8 cellular contexts compared by ENCODE assay signal in genomic region chr1:45569962-45570581, GRCh38. TPM values are rescaled to one million over a fixed set of nuclear protein-coding genes. Genes with fewer than 3 reads are reported as not detected.
DNase-seq lines count a peak whose midpoint lies in the region; ATAC-seq and TF ChIP-seq lines count a peak whose summit lies in the region.

No MANE protein-coding gene starts in this region.

- H3K79me2 ChIP-seq in OCI-LY1 (ENCODE audit: insufficient read depth, low read length): no peaks in the 10 kb centered on the region

- no peaks in the 10 kb centered on the region for H3F3A ChIP-seq in OCI-LY1 (ENCODE audit: insufficient read depth, low read length)

- no peaks in the 10 kb centered on the region for H3K36me3 Mint-ChIP-seq in natural killer cell
- H3K36me3 Mint-ChIP-seq in stimulated activated memory B cell treated with anti-CD40 and anti-IgM and Interleukin-4, amounts not matched to agents 10 μg/mL and 1 μg/mL and 100 μg/mL, for 72 hours: peaks cover 45% of the 10 kb centered on the region

- no peaks in the 10 kb centered on the region for H3K4me1 ChIP-seq in OCI-LY1 (ENCODE audit: insufficient read depth, low read length, severe bottlenecking)

- H2AFZ ChIP-seq in OCI-LY1 (ENCODE audit: low read length): no peak overlapping the region

- peak; percentile 87 for DNase-seq in HT-29 (ENCODE audit: low spot score)
- peak; percentile 55 for DNase-seq in activated T-cell treated with anti-CD3 and anti-CD28 coated beads for 1 hour (ENCODE audit: low read depth)
- peak; percentile 59 for DNase-seq in natural killer cell

- intact Hi-C loops in natural killer cell (cut with micrococcal nuclease): loop anchor here (1.0 kb wide), 3 partner anchors 58 to 556 kb away; no protein-coding TSS in a partner anchor

- peak; percentile 87 for ATAC-seq in esophagus mucosa
- peak; percentile 93 to 100 (median 97) for ATAC-seq in natural killer cell
- peak; percentile 90 for ATAC-seq in stimulated activated memory B cell treated with anti-CD40 and anti-IgM and Interleukin-4, amounts not matched to agents 10 μg/mL and 1 μg/mL and 100 μg/mL, for 72 hours
- ATAC-seq in GM21619 (IDR thresholded peaks at IDR 0.05; ENCODE audit: unreplicated experiment): no peak

- H3K9ac ChIP-seq in OCI-LY1 (ENCODE audit: low read length): no peak overlapping the region

- H3K27ac Mint-ChIP-seq in natural killer cell: peak overlapping the region in 1 of 2 donors; percentile 11
- peak overlapping the region; percentile 42 for H3K27ac Mint-ChIP-seq in stimulated activated memory B cell treated with anti-CD40 and anti-IgM and Interleukin-4, amounts not matched to agents 10 μg/mL and 1 μg/mL and 100 μg/mL, for 72 hours

- H3K9me3 ChIP-seq in OCI-LY1 (ENCODE audit: low read length): no peaks in the 10 kb centered on the region

- H4K20me1 ChIP-seq in OCI-LY1 (ENCODE audit: insufficient read depth, low read length): no peaks in the 10 kb centered on the region

- peaks cover 62% of the 10 kb centered on the region for H3K36me3 ChIP-seq in OCI-LY1 (ENCODE audit: insufficient read depth, low read length)

- no peaks in the 10 kb centered on the region for H3K9me3 Mint-ChIP-seq in natural killer cell
- no peaks in the 10 kb centered on the region for H3K9me3 Mint-ChIP-seq in stimulated activated memory B cell treated with anti-CD40 and anti-IgM and Interleukin-4, amounts not matched to agents 10 μg/mL and 1 μg/mL and 100 μg/mL, for 72 hours

- H3K9me2 ChIP-seq in OCI-LY1 (ENCODE audit: low read depth, low read length): no peaks in the 10 kb centered on the region

- H3K4me2 ChIP-seq in OCI-LY1 (ENCODE audit: low read length): no peak overlapping the region

- TF ChIP-seq CTCF in GM12875 (IDR thresholded peaks at IDR 0.05; ENCODE audit: borderline replicate concordance, insufficient read depth, low read depth, low read length): peak; percentile 95
- peak; percentile 94 for TF ChIP-seq CTCF in OCI-LY1 (IDR thresholded peaks at IDR 0.05; ENCODE audit: low read length)
- TF ChIP-seq CTCF in natural killer cell (IDR thresholded peaks at IDR 0.05): peak; percentile 94

- no peaks in the 10 kb centered on the region for H3K27me3 Mint-ChIP-seq in natural killer cell (ENCODE audit: low read depth in 2 of 2)
- H3K27me3 Mint-ChIP-seq in stimulated activated memory B cell treated with anti-CD40 and anti-IgM and Interleukin-4, amounts not matched to agents 10 μg/mL and 1 μg/mL and 100 μg/mL, for 72 hours: no peaks in the 10 kb centered on the region

- no peak overlapping the region for H3K27ac ChIP-seq in OCI-LY1 (ENCODE audit: low read depth, low read length, poor library complexity, severe bottlenecking)

- H3K4me3 ChIP-seq in GM12875 (ENCODE audit: low read depth, low read length): no peak overlapping the region
- no peak overlapping the region for H3K4me3 ChIP-seq in OCI-LY1 (ENCODE audit: low read depth, low read length, poor library complexity, severe bottlenecking)

- H3K4me1 Mint-ChIP-seq in natural killer cell: no peaks in the 10 kb centered on the region
- H3K4me1 Mint-ChIP-seq in stimulated activated memory B cell treated with anti-CD40 and anti-IgM and Interleukin-4, amounts not matched to agents 10 μg/mL and 1 μg/mL and 100 μg/mL, for 72 hours: peaks cover 8% of the 10 kb centered on the region

- H3K27me3 ChIP-seq in OCI-LY1 (ENCODE audit: insufficient read depth, low read length): no peaks in the 10 kb centered on the region

- H3K4me3 Mint-ChIP-seq in natural killer cell: no peak overlapping the region
- no peak overlapping the region for H3K4me3 Mint-ChIP-seq in stimulated activated memory B cell treated with anti-CD40 and anti-IgM and Interleukin-4, amounts not matched to agents 10 μg/mL and 1 μg/mL and 100 μg/mL, for 72 hours

RNA-seq across cellular contexts. Expression of gene NASP, which starts 13.8 kb away (rescaled TPM):
- total RNA-seq in HT-29 (2014; rRNA removed; shearing (Covaris generic)): 100 and 105 TPM in 2 replicates
- total RNA-seq in esophagus mucosa: 49.9 TPM
- 100 to 1,000 TPM; 109 to 171 (median 121) TPM for total RNA-seq in natural killer cell

RNA-seq across cellular contexts. Expression of gene AKR1A1, which starts 19.4 kb away (rescaled TPM):
- total RNA-seq in HT-29 (2014; rRNA removed; shearing (Covaris generic)): 145 and 161 TPM in 2 replicates
- total RNA-seq in esophagus mucosa: 223 TPM
- 10 to 100 TPM; 45.7 to 54.2 (median 53.9) TPM for total RNA-seq in natural killer cell

RNA-seq across cellular contexts. Expression of gene PRDX1, which starts 48.4 kb away (rescaled TPM):
- 630 and 644 TPM in 2 replicates for total RNA-seq in HT-29 (2014; rRNA removed; shearing (Covaris generic))
- total RNA-seq in esophagus mucosa: 794 TPM
- 10 to 100 TPM; 24.8 to 39.1 (median 30.6) TPM for total RNA-seq in natural killer cell

RNA-seq across cellular contexts. Expression of gene CCDC17, which starts 53.8 kb away (rescaled TPM):
- 0.86 and 1.3 TPM in 2 replicates for total RNA-seq in HT-29 (2014; rRNA removed; shearing (Covaris generic))
- total RNA-seq in esophagus mucosa: 2.5 TPM
- total RNA-seq in natural killer cell: 1 to 10 TPM; 2.9 to 4.5 (median 3.3) TPM

Comparison
In these comparisons a context has a peak if more than half of its experiments do, and no peak if none do; other contexts are left out.
1. RNA of gene PRDX1, which starts 48.4 kb away (total RNA-seq): 794 TPM in esophagus mucosa (single experiment) and 630 to 644 TPM in HT-29; 24.8 to 39.1 TPM in natural killer cell; every median in the first group is over 10 times any median in the second.
2. Peak in every context shown above with its lines, with median percentiles within 50 percentile points of each other: CTCF ChIP-seq and DNase-seq.